In genomic region chr15:99651023-99651807, GRCh38 we compare ENCODE assay signal across 13 cellular contexts.
DNase-seq lines count a peak whose midpoint lies in the region; ATAC-seq and TF ChIP-seq lines count a peak whose summit lies in the region.
"Had no signal": no experiment of that assay in that cellular context is flagged by ENCODE, and none has a peak within 500 bp of the region (broad histone marks: within the 10 kb centered on the region; RNA-seq: fewer than 3 reads in every experiment).

No MANE protein-coding gene starts in this region.

- 25 to 31% methylated on average over 6 of the region's 6 CpGs for whole genome bisulfite sequencing in GM23248 (ENCODE audit: low coverage in 1 of 2, low lambda C conversion rate in 2 of 2, missing lambda C conversion rate in 2 of 2), 2 experiments
- WGBS in SK-N-SH (ENCODE audit: low lambda C conversion rate): 79% methylated on average over 6 of the region's 6 CpGs

- H3K27me3 Mint-ChIP-seq in activated CD8-positive, alpha-beta memory T cell treated with anti-CD3 and anti-CD28 coated beads, Interleukin-2, amount 10 ng/mL, durations not matched to agents 7 days and 5 days: no peaks in the 10 kb centered on the region

- H3K4me3 ChIP-seq in GM23248 (peak overlapping the region; percentile 30), SK-N-SH (ENCODE audit: low read depth in 2 of 2, low read length in 1 of 2) (no peak overlapping the region)
- H3K4me3 ChIP-seq: right lobe of liver had no signal

- H3K4me1 ChIP-seq in GM23248 (ENCODE audit: insufficient read depth): peaks cover 23% of the 10 kb centered on the region
- no peaks in the 10 kb centered on the region for H3K4me1 ChIP-seq in SK-N-SH (ENCODE audit: control insufficient read depth in 1 of 2, insufficient read depth in 2 of 2, low read depth in 1 of 2, low read length in 1 of 2)
- H3K4me1 ChIP-seq: right lobe of liver had no signal

- H3K36me3 Mint-ChIP-seq in stimulated activated effector memory CD8-positive, alpha-beta T cell treated with anti-CD3 and anti-CD28 coated beads, Interleukin-12 subunit alpha, Interleukin-12 subunit beta, amount 100 ng/mL, for 72 hours: peaks cover 13% of the 10 kb centered on the region
- peaks cover 14% of the 10 kb centered on the region for H3K36me3 Mint-ChIP-seq in activated CD8-positive, alpha-beta memory T cell treated with anti-CD3 and anti-CD28 coated beads, Interleukin-2, amount 10 ng/mL, durations not matched to agents 7 days and 5 days

- H3K27ac ChIP-seq in GM23248 (peak overlapping the region; percentile 80), SK-N-SH (ENCODE audit: low read depth in 2 of 2, low read length in 1 of 2) (peak overlapping the region in 1 of 2 experiments; percentile 16; a peak in 1 of 4 replicates)
- H3K27ac ChIP-seq: right lobe of liver had no signal

- H3K36me3 ChIP-seq in GM23248 (ENCODE audit: low read depth): peaks cover 8% of the 10 kb centered on the region; the same call in 1 of the 2 replicates
- peaks cover 18 to 20% of the 10 kb centered on the region in 2 experiments for H3K36me3 ChIP-seq in SK-N-SH (replicated peaks in 1 of 2; ENCODE audit: control insufficient read depth in 1 of 2, insufficient read depth in 2 of 2, low read length in 1 of 2)

- H3F3A ChIP-seq in GM23248 (ENCODE audit: insufficient read depth) (peaks cover 23% of the 10 kb centered on the region), SK-N-SH (replicated peaks; ENCODE audit: insufficient read depth) (peaks cover 3% of the 10 kb centered on the region)

- TF ChIP-seq EP300 in SK-N-SH (IDR thresholded peaks at IDR 0.05; ENCODE audit: borderline replicate concordance in 1 of 2, low read depth in 1 of 2, low read length in 1 of 2): no peak

- peaks cover 9% of the 10 kb centered on the region for H3K4me1 Mint-ChIP-seq in stimulated activated effector memory CD8-positive, alpha-beta T cell treated with anti-CD3 and anti-CD28 coated beads, Interleukin-12 subunit alpha, Interleukin-12 subunit beta, amount 100 ng/mL, for 72 hours
- peaks cover 4% of the 10 kb centered on the region for H3K4me1 Mint-ChIP-seq in activated CD8-positive, alpha-beta memory T cell treated with anti-CD3 and anti-CD28 coated beads, Interleukin-2, amount 10 ng/mL, durations not matched to agents 7 days and 5 days

- no peak overlapping the region for H3K4me3 Mint-ChIP-seq in stimulated activated effector memory CD8-positive, alpha-beta T cell treated with anti-CD3 and anti-CD28 coated beads, Interleukin-12 subunit alpha, Interleukin-12 subunit beta, amount 100 ng/mL, for 72 hours
- H3K4me3 Mint-ChIP-seq in activated CD8-positive, alpha-beta memory T cell treated with anti-CD3 and anti-CD28 coated beads, Interleukin-2, amount 10 ng/mL, durations not matched to agents 7 days and 5 days: no peak overlapping the region

- H3K9ac ChIP-seq in GM23248: peak overlapping the region; percentile 62
- H3K9ac ChIP-seq in SK-N-SH: 0 out of 2 replicates have a peak overlapping the region, but pooled peaks have one; percentile 3

- POLR2A ChIA-PET in SK-N-SH (lab: Yijun Ruan, JAX): no interaction called here

- H3K4me2 ChIP-seq in GM23248 (ENCODE audit: unreplicated experiment) (peak overlapping the region; percentile 65), SK-N-SH (no peak overlapping the region)

- peaks cover 47% of the 10 kb centered on the region for H3K79me2 ChIP-seq in GM23248 (ENCODE audit: insufficient read depth)
- peaks cover 5% of the 10 kb centered on the region; the same call in 1 of the 2 replicates for H3K79me2 ChIP-seq in SK-N-SH (ENCODE audit: insufficient read depth)

- CTCF ChIA-PET in SK-N-SH (lab: Yijun Ruan, JAX): interaction anchor here (1.0 kb wide), 1 partner anchor 11 kb away, joined by 3 read pairs; no protein-coding TSS in a partner anchor
- CTCF ChIA-PET in activated CD8-positive, alpha-beta memory T cell treated with anti-CD3 and anti-CD28 coated beads, Interleukin-2, amount 10 ng/mL, durations not matched to agents 7 days and 5 days (lab: Charles Lee): no interaction called here

- H3K9me3 ChIP-seq in GM23248 (ENCODE audit: low read depth): no peaks in the 10 kb centered on the region
- peaks cover 7% of the 10 kb centered on the region; the same call in 1 of the 2 replicates for H3K9me3 ChIP-seq in SK-N-SH
- H3K9me3 ChIP-seq: right lobe of liver had no signal

- peak; percentile 92 for DNase-seq in GM23248
- DNase-seq in SK-N-SH: no peak
- DNase-seq in fibroblast of peridontal ligament (ENCODE audit: extremely low read depth): peak; percentile 23
- no peak for DNase-seq in stimulated activated effector memory CD8-positive, alpha-beta T cell treated with anti-CD3 and anti-CD28 coated beads, Interleukin-12 subunit alpha, Interleukin-12 subunit beta, amount 100 ng/mL, for 72 hours (ENCODE audit: low spot score in 2 of 2)
- no peak for DNase-seq in activated CD8-positive, alpha-beta memory T cell treated with anti-CD3 and anti-CD28 coated beads, Interleukin-2, amount 10 ng/mL, durations not matched to agents 7 days and 5 days
- no peak for DNase-seq in pons (ENCODE audit: low spot score)
- DNase-seq in iPS-NIHi11 (ENCODE audit: low spot score): no peak
- DNase-seq: activated T-cell treated with anti-CD3 and anti-CD28 coated beads, Interleukin-2, amount 50 U/mL, for 48 hours; DMS53; KG1; NCI-H345; right lobe of liver; RPMI8226 had no signal

- no peak for TF ChIP-seq RAD21 in SK-N-SH (IDR thresholded peaks at IDR 0.05; ENCODE audit: low read length)

- H3K27ac Mint-ChIP-seq in stimulated activated effector memory CD8-positive, alpha-beta T cell treated with anti-CD3 and anti-CD28 coated beads, Interleukin-12 subunit alpha, Interleukin-12 subunit beta, amount 100 ng/mL, for 72 hours: peak overlapping the region; percentile 3
- no peak overlapping the region for H3K27ac Mint-ChIP-seq in activated CD8-positive, alpha-beta memory T cell treated with anti-CD3 and anti-CD28 coated beads, Interleukin-2, amount 10 ng/mL, durations not matched to agents 7 days and 5 days

- no peak for TF ChIP-seq CTCF in SK-N-SH (IDR thresholded peaks at IDR 0.05)

- H2AFZ ChIP-seq in GM23248: 0 out of 2 replicates have a peak overlapping the region, but pooled peaks have one; percentile 8
- H2AFZ ChIP-seq in SK-N-SH (ENCODE audit: low read depth): no peak overlapping the region

- peaks cover 2% of the 10 kb centered on the region for H3K9me3 Mint-ChIP-seq in stimulated activated effector memory CD8-positive, alpha-beta T cell treated with anti-CD3 and anti-CD28 coated beads, Interleukin-12 subunit alpha, Interleukin-12 subunit beta, amount 100 ng/mL, for 72 hours
- H3K9me3 Mint-ChIP-seq in activated CD8-positive, alpha-beta memory T cell treated with anti-CD3 and anti-CD28 coated beads, Interleukin-2, amount 10 ng/mL, durations not matched to agents 7 days and 5 days (ENCODE audit: low read depth): peaks cover 1% of the 10 kb centered on the region

- ATAC-seq in stimulated activated effector memory CD8-positive, alpha-beta T cell treated with anti-CD3 and anti-CD28 coated beads, Interleukin-12 subunit alpha, Interleukin-12 subunit beta, amount 100 ng/mL, for 72 hours: peak; percentile 56
- ATAC-seq in activated CD8-positive, alpha-beta memory T cell treated with anti-CD3 and anti-CD28 coated beads, Interleukin-2, amount 10 ng/mL, durations not matched to agents 7 days and 5 days: no peak

- in situ Hi-C loops in GM23248 (cut with MboI): no loop called here

- no peaks in the 10 kb centered on the region for H4K20me1 ChIP-seq in GM23248 (ENCODE audit: insufficient read depth)
- no peaks in the 10 kb centered on the region for H4K20me1 ChIP-seq in SK-N-SH (ENCODE audit: insufficient read depth)

- H3K27me3 ChIP-seq in GM23248 (replicated peaks; ENCODE audit: insufficient read depth) (no peaks in the 10 kb centered on the region), SK-N-SH (ENCODE audit: insufficient read depth) (no peaks in the 10 kb centered on the region)
- H3K27me3 ChIP-seq: right lobe of liver had no signal

- H3K9me2 ChIP-seq in GM23248 (ENCODE audit: insufficient read depth) (no peaks in the 10 kb centered on the region), SK-N-SH (no peaks in the 10 kb centered on the region)

TF ChIP-seq in SK-N-SH, 30 proteins besides CTCF, POLR2A, EP300 and RAD21:
- TF ChIP-seq FOXM1 (IDR thresholded peaks at IDR 0.05; ENCODE audit: low read depth): no peak

Comparison
In these comparisons a context has a peak if more than half of its experiments do, and no peak if none do; other contexts are left out.
1. DNase-seq: peak in GM23248 (single experiment) and fibroblast of peridontal ligament (single experiment); none in SK-N-SH (single experiment), stimulated activated effector memory CD8-positive, alpha-beta T cell treated with anti-CD3 and anti-CD28 coated beads, Interleukin-12 subunit alpha, Interleukin-12 subunit beta, amount 100 ng/mL, for 72 hours (0 of 2), activated CD8-positive, alpha-beta memory T cell treated with anti-CD3 and anti-CD28 coated beads, Interleukin-2, amount 10 ng/mL, durations not matched to agents 7 days and 5 days (single experiment), pons (single experiment) and iPS-NIHi11 (single experiment).